1 cellular context compared by ENCODE assay signal in genomic region chr4:105072095-105072494, GRCh38.
A peak's percentile ranks its signal among the peaks of the same experiment; 100 is the strongest.
DNase-seq lines count a peak whose midpoint lies in the region; ATAC-seq and TF ChIP-seq lines count a peak whose summit lies in the region.
"Not testable (repeated sequence)": the region's sequence is repeated elsewhere in the genome, so short reads cannot be mapped to it uniquely, and the experiment has no call there.

No MANE protein-coding gene starts in this region.

- not testable (repeated sequence) for DNase-seq in WTC11 (ENCODE audit: low spot score)

- H3K4me1 Mint-ChIP-seq in WTC11 = not testable (repeated sequence)

- POLR2A ChIA-PET in WTC11 (lab: Charles Lee) = not testable (repeated sequence)

- H3K27me3 Mint-ChIP-seq in WTC11 (ENCODE audit: low read depth) = not testable (repeated sequence)

- not testable (repeated sequence) for H3K36me3 Mint-ChIP-seq in WTC11

- H3K9me3 Mint-ChIP-seq in WTC11 = not testable (repeated sequence)

- not testable (repeated sequence) for ATAC-seq in WTC11

- H3K4me3 Mint-ChIP-seq in WTC11 = not testable (repeated sequence)

- H3K27ac Mint-ChIP-seq in WTC11 = not testable (repeated sequence)

- CTCF ChIA-PET in WTC11 (lab: Charles Lee) = not testable (repeated sequence)

- TF ChIP-seq CTCF in WTC11 (IDR thresholded peaks at IDR 0.05) = not testable (repeated sequence)

TF ChIP-seq in WTC11, 78 proteins besides CTCF, POLR2A, EP300 and RAD21:
- TF ChIP-seq HMGA2 (CRISPR knock-in tag; IDR thresholded peaks at IDR 0.05) = peak; percentile 93
